Comparison of ENCODE assay signal across 2 cellular contexts in genomic region chr4:40557741-40558140, GRCh38.
TF ChIP-seq lines count a peak whose summit lies in the region.

No MANE protein-coding gene starts in this region.

TF ChIP-seq in liver, 16 proteins besides CTCF, POLR2A, EP300 and RAD21:
- no peak for TF ChIP-seq SP1 (IDR thresholded peaks at IDR 0.05)
- TF ChIP-seq ZBTB33 (IDR thresholded peaks at IDR 0.05) = no peak
- no peak for TF ChIP-seq YY1 (IDR thresholded peaks at IDR 0.05)
- no peak for TF ChIP-seq NR2F2 (IDR thresholded peaks at IDR 0.05)
- no peak for TF ChIP-seq HNF4G (IDR thresholded peaks at IDR 0.05)
- TF ChIP-seq JUND (IDR thresholded peaks at IDR 0.05) = peak in 1 of 2 donors; percentile 19
- TF ChIP-seq EGR1 (IDR thresholded peaks at IDR 0.05; ENCODE audit: low read depth in 2 of 2) = no peak
- peak; percentile 40 to 71 for TF ChIP-seq RXRA (IDR thresholded peaks at IDR 0.05)
- peak; percentile 41 to 56 for TF ChIP-seq HNF4A (conservative IDR thresholded peaks at IDR 0.05)
- TF ChIP-seq GABPA (IDR thresholded peaks at IDR 0.05 in 1 of 2, conservative IDR thresholded peaks at IDR 0.05 in 1 of 2) = no peak
- no peak for TF ChIP-seq REST (IDR thresholded peaks at IDR 0.05)
- peak; percentile 16 for TF ChIP-seq MAX (IDR thresholded peaks at IDR 0.05)
- TF ChIP-seq FOXA2 (IDR thresholded peaks at IDR 0.05) = no peak
- no peak for TF ChIP-seq FOXA1 (IDR thresholded peaks at IDR 0.05)
- no peak for TF ChIP-seq TAF1 (conservative IDR thresholded peaks at IDR 0.05)
- TF ChIP-seq, protein P1, sequence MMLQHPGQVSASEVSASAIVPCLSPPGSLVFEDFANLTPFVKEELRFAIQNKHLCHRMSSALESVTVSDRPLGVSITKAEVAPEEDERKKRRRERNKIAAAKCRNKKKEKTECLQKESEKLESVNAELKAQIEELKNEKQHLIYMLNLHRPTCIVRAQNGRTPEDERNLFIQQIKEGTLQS (IDR thresholded peaks at IDR 0.05) = no peak

TF ChIP-seq in HepG2, 621 proteins besides CTCF, POLR2A, EP300 and RAD21:
- no peak for TF ChIP-seq ZNF549 (CRISPR knock-in tag; IDR thresholded peaks at IDR 0.05)
- TF ChIP-seq, protein P2, sequence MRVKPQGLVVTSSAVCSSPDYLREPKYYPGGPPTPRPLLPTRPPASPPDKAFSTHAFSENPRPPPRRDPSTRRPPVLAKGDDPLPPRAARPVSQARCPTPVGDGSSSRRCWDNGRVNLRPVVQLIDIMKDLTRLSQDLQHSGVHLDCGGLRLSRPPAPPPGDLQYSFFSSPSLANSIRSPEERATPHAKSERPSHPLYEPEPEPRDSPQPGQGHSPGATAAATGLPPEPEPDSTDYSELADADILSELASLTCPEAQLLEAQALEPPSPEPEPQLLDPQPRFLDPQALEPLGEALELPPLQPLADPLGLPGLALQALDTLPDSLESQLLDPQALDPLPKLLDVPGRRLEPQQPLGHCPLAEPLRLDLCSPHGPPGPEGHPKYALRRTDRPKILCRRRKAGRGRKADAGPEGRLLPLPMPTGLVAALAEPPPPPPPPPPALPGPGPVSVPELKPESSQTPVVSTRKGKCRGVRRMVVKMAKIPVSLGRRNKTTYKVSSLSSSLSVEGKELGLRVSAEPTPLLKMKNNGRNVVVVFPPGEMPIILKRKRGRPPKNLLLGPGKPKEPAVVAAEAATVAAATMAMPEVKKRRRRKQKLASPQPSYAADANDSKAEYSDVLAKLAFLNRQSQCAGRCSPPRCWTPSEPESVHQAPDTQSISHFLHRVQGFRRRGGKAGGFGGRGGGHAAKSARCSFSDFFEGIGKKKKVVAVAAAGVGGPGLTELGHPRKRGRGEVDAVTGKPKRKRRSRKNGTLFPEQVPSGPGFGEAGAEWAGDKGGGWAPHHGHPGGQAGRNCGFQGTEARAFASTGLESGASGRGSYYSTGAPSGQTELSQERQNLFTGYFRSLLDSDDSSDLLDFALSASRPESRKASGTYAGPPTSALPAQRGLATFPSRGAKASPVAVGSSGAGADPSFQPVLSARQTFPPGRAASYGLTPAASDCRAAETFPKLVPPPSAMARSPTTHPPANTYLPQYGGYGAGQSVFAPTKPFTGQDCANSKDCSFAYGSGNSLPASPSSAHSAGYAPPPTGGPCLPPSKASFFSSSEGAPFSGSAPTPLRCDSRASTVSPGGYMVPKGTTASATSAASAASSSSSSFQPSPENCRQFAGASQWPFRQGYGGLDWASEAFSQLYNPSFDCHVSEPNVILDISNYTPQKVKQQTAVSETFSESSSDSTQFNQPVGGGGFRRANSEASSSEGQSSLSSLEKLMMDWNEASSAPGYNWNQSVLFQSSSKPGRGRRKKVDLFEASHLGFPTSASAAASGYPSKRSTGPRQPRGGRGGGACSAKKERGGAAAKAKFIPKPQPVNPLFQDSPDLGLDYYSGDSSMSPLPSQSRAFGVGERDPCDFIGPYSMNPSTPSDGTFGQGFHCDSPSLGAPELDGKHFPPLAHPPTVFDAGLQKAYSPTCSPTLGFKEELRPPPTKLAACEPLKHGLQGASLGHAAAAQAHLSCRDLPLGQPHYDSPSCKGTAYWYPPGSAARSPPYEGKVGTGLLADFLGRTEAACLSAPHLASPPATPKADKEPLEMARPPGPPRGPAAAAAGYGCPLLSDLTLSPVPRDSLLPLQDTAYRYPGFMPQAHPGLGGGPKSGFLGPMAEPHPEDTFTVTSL (CRISPR knock-in tag; IDR thresholded peaks at IDR 0.05; ENCODE audit: borderline replicate concordance) = no peak
- TF ChIP-seq ZNF136 (CRISPR knock-in tag; IDR thresholded peaks at IDR 0.05; ENCODE audit: low read depth) = no peak
- no peak for TF ChIP-seq ZNF44 (CRISPR knock-in tag; IDR thresholded peaks at IDR 0.05)
